Comparison of ENCODE assay signal across 11 cellular contexts in genomic region chr14:102923201-102923919, GRCh38. TPM values are rescaled to one million over a fixed set of nuclear protein-coding genes. Genes with fewer than 3 reads are reported as not detected.
A peak's percentile ranks its signal among the peaks of the same experiment; 100 is the strongest.
DNase-seq lines count a peak whose midpoint lies in the region; ATAC-seq, FAIRE-seq and TF ChIP-seq lines count a peak whose summit lies in the region.
"Had no signal": no experiment of that assay in that cellular context is flagged by ENCODE, and none has a peak within 500 bp of the region (broad histone marks: within the 10 kb centered on the region; RNA-seq: fewer than 3 reads in every experiment).

No MANE protein-coding gene starts in this region.

- H3K27me3 ChIP-seq in iPS-18a (ENCODE audit: control insufficient read depth, insufficient read depth, low read length): peaks cover 73% of the 10 kb centered on the region

- H3K4me3 ChIP-seq in iPS-18a (ENCODE audit: low read length): peak overlapping the region; percentile 1

- peaks cover 41% of the 10 kb centered on the region for H3K27me3 Mint-ChIP-seq in activated T-cell treated with anti-CD3 and anti-CD28 coated beads, Interleukin-2, amount 50 U/mL, for 24 hours
- H3K27me3 Mint-ChIP-seq in activated CD4-positive, alpha-beta memory T cell treated with anti-CD3 and anti-CD28 coated beads, Interleukin-2, amount 10 ng/mL, durations not matched to agents 7 days and 5 days: peaks cover 37% of the 10 kb centered on the region
- peaks cover 47% of the 10 kb centered on the region for H3K27me3 Mint-ChIP-seq in stimulated activated naive CD8-positive, alpha-beta T cell treated with anti-CD3 and anti-CD28 coated beads, Interleukin-15, amount 100 ng/mL, for 72 hours

- H3K4me3 Mint-ChIP-seq in activated T-cell treated with anti-CD3 and anti-CD28 coated beads, Interleukin-2, amount 50 U/mL, for 24 hours: peak overlapping the region; percentile 33
- peak overlapping the region; percentile 42 for H3K4me3 Mint-ChIP-seq in activated CD4-positive, alpha-beta memory T cell treated with anti-CD3 and anti-CD28 coated beads, Interleukin-2, amount 10 ng/mL, durations not matched to agents 7 days and 5 days
- H3K4me3 Mint-ChIP-seq in stimulated activated naive CD8-positive, alpha-beta T cell treated with anti-CD3 and anti-CD28 coated beads, Interleukin-15, amount 100 ng/mL, for 72 hours: peak overlapping the region; percentile 66 to 68

- H3K36me3 ChIP-seq in iPS-18a (ENCODE audit: control insufficient read depth, low read depth, low read length): no peaks in the 10 kb centered on the region

- H3K27ac Mint-ChIP-seq in activated T-cell treated with anti-CD3 and anti-CD28 coated beads, Interleukin-2, amount 50 U/mL, for 24 hours: no peak overlapping the region
- no peak overlapping the region for H3K27ac Mint-ChIP-seq in activated CD4-positive, alpha-beta memory T cell treated with anti-CD3 and anti-CD28 coated beads, Interleukin-2, amount 10 ng/mL, durations not matched to agents 7 days and 5 days
- no peak overlapping the region for H3K27ac Mint-ChIP-seq in stimulated activated naive CD8-positive, alpha-beta T cell treated with anti-CD3 and anti-CD28 coated beads, Interleukin-15, amount 100 ng/mL, for 72 hours

- H3K4me1 Mint-ChIP-seq in activated T-cell treated with anti-CD3 and anti-CD28 coated beads, Interleukin-2, amount 50 U/mL, for 24 hours (ENCODE audit: low read depth): peaks cover 13% of the 10 kb centered on the region
- peaks cover 9% of the 10 kb centered on the region for H3K4me1 Mint-ChIP-seq in activated CD4-positive, alpha-beta memory T cell treated with anti-CD3 and anti-CD28 coated beads, Interleukin-2, amount 10 ng/mL, durations not matched to agents 7 days and 5 days
- peaks cover 5% of the 10 kb centered on the region for H3K4me1 Mint-ChIP-seq in stimulated activated naive CD8-positive, alpha-beta T cell treated with anti-CD3 and anti-CD28 coated beads, Interleukin-15, amount 100 ng/mL, for 72 hours

- no peak overlapping the region for H3K9ac ChIP-seq in iPS-18a (ENCODE audit: low read length)

- POLR2A ChIA-PET in activated CD4-positive, alpha-beta memory T cell treated with anti-CD3 and anti-CD28 coated beads, Interleukin-2, amount 10 ng/mL, durations not matched to agents 7 days and 5 days (lab: Charles Lee): no interaction called here
- POLR2A ChIA-PET in GM10248 (lab: Yijun Ruan, JAX): interaction anchor here (0.6 to 1.4 kb wide), 2 partner anchors 22 to 1097 kb away, joined by 3 to 4 read pairs; no protein-coding TSS in a partner anchor

- no peaks in the 10 kb centered on the region for H3K9me3 ChIP-seq in iPS-18a (ENCODE audit: control insufficient read depth, low read depth, low read length)

- H3K27ac ChIP-seq in iPS-18a (ENCODE audit: low read length): no peak overlapping the region

- TF ChIP-seq CTCF in GM10248 (IDR thresholded peaks at IDR 0.05; ENCODE audit: control extremely low read depth, extremely low read depth, low read depth, missing control alignments): no peak

- CTCF ChIA-PET in activated CD4-positive, alpha-beta memory T cell treated with anti-CD3 and anti-CD28 coated beads, Interleukin-2, amount 10 ng/mL, durations not matched to agents 7 days and 5 days (lab: Charles Lee): no interaction called here
- CTCF ChIA-PET in GM10248 (lab: Yijun Ruan, JAX): no interaction called here

- H3K9me3 Mint-ChIP-seq in activated T-cell treated with anti-CD3 and anti-CD28 coated beads, Interleukin-2, amount 50 U/mL, for 24 hours: no peaks in the 10 kb centered on the region
- H3K9me3 Mint-ChIP-seq in activated CD4-positive, alpha-beta memory T cell treated with anti-CD3 and anti-CD28 coated beads, Interleukin-2, amount 10 ng/mL, durations not matched to agents 7 days and 5 days: no peaks in the 10 kb centered on the region
- H3K9me3 Mint-ChIP-seq in stimulated activated naive CD8-positive, alpha-beta T cell treated with anti-CD3 and anti-CD28 coated beads, Interleukin-15, amount 100 ng/mL, for 72 hours: no peaks in the 10 kb centered on the region

- no peaks in the 10 kb centered on the region for H3K36me3 Mint-ChIP-seq in activated T-cell treated with anti-CD3 and anti-CD28 coated beads, Interleukin-2, amount 50 U/mL, for 24 hours (ENCODE audit: low read depth)
- no peaks in the 10 kb centered on the region for H3K36me3 Mint-ChIP-seq in activated CD4-positive, alpha-beta memory T cell treated with anti-CD3 and anti-CD28 coated beads, Interleukin-2, amount 10 ng/mL, durations not matched to agents 7 days and 5 days (ENCODE audit: low read depth)

- DNase-seq in activated T-cell treated with anti-CD3 and anti-CD28 coated beads, Interleukin-2, amount 50 U/mL, for 24 hours: no peak
- no peak for DNase-seq in activated T-cell treated with anti-CD3 and anti-CD28 coated beads, Interleukin-2, amount 50 U/mL, for 1 hour
- no peak for DNase-seq in activated CD4-positive, alpha-beta memory T cell treated with anti-CD3 and anti-CD28 coated beads, Interleukin-2, amount 10 ng/mL, durations not matched to agents 7 days and 5 days
- no peak for DNase-seq in stimulated activated naive CD8-positive, alpha-beta T cell treated with anti-CD3 and anti-CD28 coated beads, Interleukin-15, amount 100 ng/mL, for 72 hours
- DNase-seq in GM10248 (ENCODE audit: extremely low spot score): no peak
- DNase-seq in H54 (ENCODE audit: insufficient read length, low spot score): no peak
- DNase-seq: KG1, mesendoderm, NCI-H510A treated with DMSO at 0.1 percent for 48 hours had no signal

- ATAC-seq in stimulated activated naive CD8-positive, alpha-beta T cell treated with anti-CD3 and anti-CD28 coated beads, Interleukin-15, amount 100 ng/mL, for 72 hours: peak; percentile 29
- ATAC-seq in GM18867 (IDR thresholded peaks at IDR 0.05; ENCODE audit: unreplicated experiment): no peak

- FAIRE-seq in H54 (lab: Jason Lieb, UNC): no peak

- H3K4me1 ChIP-seq in iPS-18a (ENCODE audit: control insufficient read depth, low read depth, low read length): peaks cover 10% of the 10 kb centered on the region

- TF ChIP-seq POLR2A in H54 (IDR thresholded peaks at IDR 0.05; ENCODE audit: low read depth, low read length): no peak

RNA-seq across cellular contexts. Expression of gene AMN, which starts 0.9 kb away (rescaled TPM):
- total RNA-seq in activated CD4-positive, alpha-beta memory T cell treated with anti-CD3 and anti-CD28 coated beads, Interleukin-2, amount 10 ng/mL, durations not matched to agents 7 days and 5 days: under 1 TPM; 0.20 to 0.23 TPM
